Comparison of ENCODE assay signal across 20 cellular contexts in the genomic region with DNA sequence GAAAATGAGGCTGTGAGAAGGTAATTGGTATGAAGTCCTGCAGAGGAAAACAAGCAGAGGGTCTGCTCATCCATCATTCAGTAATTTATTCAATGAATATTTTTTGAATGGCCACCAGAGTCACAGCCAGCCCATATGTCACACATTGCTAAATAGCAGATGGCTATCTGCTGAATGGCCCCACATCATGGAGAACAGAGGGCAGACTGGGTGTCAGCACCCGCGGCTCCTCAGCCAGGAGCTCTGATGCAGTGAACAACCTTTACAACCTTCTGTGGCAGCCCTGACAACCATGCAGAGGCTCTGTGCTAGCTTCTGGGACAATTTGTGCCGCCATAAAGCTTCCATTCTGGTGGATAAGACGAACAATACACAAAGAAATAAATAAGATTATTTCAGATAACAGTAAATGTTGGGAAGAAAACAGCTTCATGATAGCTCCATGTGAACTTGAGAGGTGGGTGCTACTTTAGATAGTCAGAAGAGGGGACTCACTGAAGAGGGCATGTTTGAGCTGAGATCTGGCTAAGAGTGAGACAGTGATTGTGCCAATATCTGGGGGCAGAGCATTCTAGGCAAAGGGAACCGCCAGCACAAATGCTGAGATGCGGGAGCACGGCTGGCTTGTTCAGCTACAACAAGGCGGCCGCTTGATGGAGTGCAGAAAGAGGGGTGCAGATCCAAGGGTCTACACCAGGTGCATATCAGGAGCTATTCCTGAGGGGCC. TPM values are rescaled to one million over a fixed set of nuclear protein-coding genes. Genes with fewer than 3 reads are reported as not detected.
"Had no signal": no experiment of that assay in that cellular context is flagged by ENCODE, and none has a peak within 500 bp of the region (broad histone marks: within the 10 kb centered on the region; RNA-seq: fewer than 3 reads in every experiment).

No MANE protein-coding gene starts in this region.

- DNase-seq: activated CD4-positive, alpha-beta T cell treated with anti-CD3 and anti-CD28 coated beads, Interleukin-2, amount 50 U/mL, for 1 hour; activated CD4-positive, CD25-positive, alpha-beta regulatory T cell; activated naive CD4-positive, alpha-beta T cell treated with anti-CD3 and anti-CD28 coated beads, Interleukin-2, amount 50 U/mL, for 16 hours; activated T-cell treated with anti-CD3 and anti-CD28 coated beads for 4 hours; adrenal gland; nephron progenitor cell; stimulated activated CD4-positive, alpha-beta T cell treated with anti-CD3 and anti-CD28 coated beads, Interleukin-2, amount 100 ng/mL, for 48 hours; stimulated activated naive CD4-positive, alpha-beta T cell treated with Interleukin-2 at 50 U/mL for 16 hours; T-helper 2 cell had no signal

- H3K36me3 Mint-ChIP-seq: memory B cell had no signal

- H3K4me1 ChIP-seq: left lung, vagina had no signal

- H3K27ac ChIP-seq: adrenal gland, left lung, thoracic aorta, vagina had no signal

- H3K36me3 ChIP-seq: adrenal gland, left lung, thoracic aorta, vagina had no signal

- H3K4me1 Mint-ChIP-seq: central memory CD8-positive, alpha-beta T cell; memory B cell had no signal

- H3K4me3 ChIP-seq: adrenal gland, left lung, thoracic aorta, vagina had no signal

- H3K27ac Mint-ChIP-seq: memory B cell, nephron progenitor cell had no signal

- H3K9me3 Mint-ChIP-seq: activated T-helper 17 cell treated with anti-CD3 and anti-CD28 coated beads, Interleukin-2, amount 50 U/mL, for 72 hours; central memory CD8-positive, alpha-beta T cell; memory B cell; nephron progenitor cell had no signal

- H3K27me3 ChIP-seq: adrenal gland, left lung, vagina had no signal

- H3K4me3 Mint-ChIP-seq: activated T-helper 17 cell treated with anti-CD3 and anti-CD28 coated beads, Interleukin-2, amount 50 U/mL, for 72 hours; central memory CD8-positive, alpha-beta T cell; memory B cell; nephron progenitor cell had no signal

- H3K9me3 ChIP-seq: adrenal gland, left lung, thoracic aorta, vagina had no signal

- ATAC-seq: activated T-helper 17 cell treated with anti-CD3 and anti-CD28 coated beads, Interleukin-2, amount 50 U/mL, for 72 hours; esophagus mucosa; left lung had no signal

RNA-seq across cellular contexts. Expression of gene C1orf210, which starts 2.8 kb away (rescaled TPM):
- total RNA-seq: activated CD8-positive, alpha-beta memory T cell treated with anti-CD3 and anti-CD28 coated beads for 36 hours; activated T-helper 17 cell treated with anti-CD3 and anti-CD28 coated beads, Interleukin-2, amount 50 U/mL, for 72 hours; adrenal gland; dermis microvascular lymphatic vessel endothelial cell; fibroblast of villous mesenchyme; osteocyte; thoracic aorta had no signal
- polyA plus RNA-seq: adrenal gland had no signal

RNA-seq across cellular contexts. Expression of gene TIE1, which starts 12.6 kb away (rescaled TPM):
- total RNA-seq: osteocyte had no signal

RNA-seq across cellular contexts. Expression of gene TMEM125, which starts 18.4 kb away (rescaled TPM):
- total RNA-seq: activated CD8-positive, alpha-beta memory T cell treated with anti-CD3 and anti-CD28 coated beads for 36 hours; activated T-helper 17 cell treated with anti-CD3 and anti-CD28 coated beads, Interleukin-2, amount 50 U/mL, for 72 hours; dermis microvascular lymphatic vessel endothelial cell; osteocyte had no signal

RNA-seq across cellular contexts. Expression of gene MPL, which starts 49.4 kb away (rescaled TPM):
- total RNA-seq: activated CD8-positive, alpha-beta memory T cell treated with anti-CD3 and anti-CD28 coated beads for 36 hours; activated T-helper 17 cell treated with anti-CD3 and anti-CD28 coated beads, Interleukin-2, amount 50 U/mL, for 72 hours; fibroblast of villous mesenchyme; osteocyte; thoracic aorta; vagina had no signal
